28 cellular contexts compared by ENCODE assay signal in the genomic region with DNA sequence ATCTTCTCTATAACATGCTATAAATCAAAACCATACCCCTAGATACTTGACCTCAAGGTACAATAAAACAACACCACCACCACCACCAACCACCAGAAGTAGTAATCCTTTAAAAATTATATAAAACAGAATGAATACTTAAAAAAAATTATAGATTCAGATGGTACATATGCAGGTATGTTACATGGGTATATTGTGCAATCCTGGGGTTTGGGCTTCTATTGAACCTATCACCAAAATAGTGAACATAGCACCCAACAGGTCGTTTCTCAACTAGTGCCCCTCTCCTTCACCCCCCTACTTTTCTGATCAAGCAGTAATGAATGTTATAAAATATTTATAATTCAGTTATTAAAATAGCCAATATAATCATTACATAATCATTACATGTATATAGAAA.
"Had no signal": no experiment of that assay in that cellular context is flagged by ENCODE, and none has a peak within 500 bp of the region (broad histone marks: within the 10 kb centered on the region; RNA-seq: fewer than 3 reads in every experiment).

No MANE protein-coding gene starts in this region.

- FAIRE-seq: colon, endometrium, endothelial cell of umbilical vein, frontal cortex had no signal

- H3K36me3 ChIP-seq: colonic mucosa had no signal

- H3K27me3 ChIP-seq: colonic mucosa, dorsolateral prefrontal cortex, esophagus muscularis mucosa, esophagus squamous epithelium, foreskin keratinocyte, gastrocnemius medialis, gastroesophageal sphincter, heart left ventricle, heart right ventricle had no signal

- DNase-seq: colonic mucosa; cortex of kidney; dermis blood vessel endothelial cell; dorsolateral prefrontal cortex; effector CD4-positive, alpha-beta T cell; effector CD8-positive, alpha-beta T cell; effector memory CD4-positive, alpha-beta T cell; effector memory CD8-positive, alpha-beta T cell; endodermal cell; erythroblast; esophagus squamous epithelium; foreskin fibroblast; foreskin keratinocyte; foreskin melanocyte; gastrocnemius medialis; glutamatergic neuron; head of caudate nucleus; heart left ventricle; heart right ventricle had no signal

- H3K4me3 ChIP-seq: colonic mucosa, coronary artery, dorsolateral prefrontal cortex, esophagus muscularis mucosa, esophagus squamous epithelium, gastrocnemius medialis, gastroesophageal sphincter, heart left ventricle, heart right ventricle had no signal

- H3K4me1 ChIP-seq: colonic mucosa, esophagus muscularis mucosa, esophagus squamous epithelium, foreskin keratinocyte, gastroesophageal sphincter, heart right ventricle had no signal

- H3K9me3 ChIP-seq: colonic mucosa, esophagus muscularis mucosa, esophagus squamous epithelium, gastrocnemius medialis, gastroesophageal sphincter, heart left ventricle, heart right ventricle had no signal

- ATAC-seq: effector memory CD8-positive, alpha-beta T cell; esophagus mucosa; foreskin keratinocyte; gastrocnemius medialis; gastroesophageal sphincter; heart left ventricle; heart right ventricle had no signal

- H3K27ac ChIP-seq: colonic mucosa, coronary artery, dorsolateral prefrontal cortex, epithelial cell of prostate, esophagus muscularis mucosa, esophagus squamous epithelium, foreskin keratinocyte, gastrocnemius medialis, gastroesophageal sphincter, heart left ventricle, heart right ventricle had no signal
